Comparison of ENCODE assay signal across 21 cellular contexts in the genomic region with DNA sequence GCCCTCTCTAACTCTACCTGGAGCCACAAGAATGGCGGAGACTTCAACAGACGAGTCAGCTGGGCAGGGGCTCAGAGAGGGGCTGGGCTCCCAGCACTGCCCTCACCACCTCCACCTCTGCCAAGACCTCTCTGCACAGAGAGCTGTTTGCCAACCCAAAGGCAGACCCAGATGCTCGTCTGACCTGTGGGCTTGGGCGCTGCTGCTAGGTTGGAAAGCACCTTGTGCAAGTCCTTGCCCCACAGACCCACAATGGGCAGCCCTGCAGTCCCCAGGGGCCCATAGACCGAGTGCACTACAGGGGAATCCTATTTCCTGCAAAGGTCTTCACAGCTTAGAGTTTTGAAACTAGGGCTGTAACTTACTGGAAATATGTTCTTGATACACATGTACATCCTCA. TPM values are rescaled to one million over a fixed set of nuclear protein-coding genes. Genes with fewer than 3 reads are reported as not detected.
DNase-seq lines count a peak whose midpoint lies in the region; ATAC-seq and TF ChIP-seq lines count a peak whose summit lies in the region.
"Had no signal": no experiment of that assay in that cellular context is flagged by ENCODE, and none has a peak within 500 bp of the region (broad histone marks: within the 10 kb centered on the region; RNA-seq: fewer than 3 reads in every experiment).

No MANE protein-coding gene starts in this region.

- peaks cover 14% of the 10 kb centered on the region for H3K79me2 ChIP-seq in trophoblast cell (ENCODE audit: control insufficient read depth, insufficient read depth, low read length, poor library complexity)

- H3K27me3 ChIP-seq in trophoblast cell (ENCODE audit: insufficient read depth, low read length): no peaks in the 10 kb centered on the region
- H3K27me3 ChIP-seq: BLaER1 treated with 17β-estradiol and CSF1 and Interleukin-3, amounts not matched to agents 10 nM and 100 nM had no signal

- H3K4me1 Mint-ChIP-seq in activated T-helper 17 cell treated with anti-CD3 and anti-CD28 coated beads, Interleukin-2, amount 50 U/mL, for 72 hours: peaks cover 9% of the 10 kb centered on the region

- H3K18ac ChIP-seq in trophoblast cell (ENCODE audit: low read length): peak overlapping the region; percentile 49

- no peak overlapping the region for H2BK5ac ChIP-seq in trophoblast cell (ENCODE audit: low read depth, low read length, poor library complexity)

- TF ChIP-seq CTCF in C4-2B (conservative IDR thresholded peaks at IDR 0.05): no peak

- peak overlapping the region; percentile 19; the same call in 1 of the 2 replicates for H3K27ac ChIP-seq in C4-2B
- H3K27ac ChIP-seq in trophoblast cell (ENCODE audit: low read depth, low read length): peak overlapping the region; percentile 85
- H3K27ac ChIP-seq: BLaER1 treated with 17β-estradiol and CSF1 and Interleukin-3, amounts not matched to agents 10 nM and 100 nM had no signal

- H2AFZ ChIP-seq in trophoblast cell (ENCODE audit: insufficient read depth, low read length, poor library complexity): no peak overlapping the region

- no peaks in the 10 kb centered on the region for H3K27me3 Mint-ChIP-seq in activated T-helper 17 cell treated with anti-CD3 and anti-CD28 coated beads, Interleukin-2, amount 50 U/mL, for 72 hours

- H3K36me3 Mint-ChIP-seq in activated T-helper 17 cell treated with anti-CD3 and anti-CD28 coated beads, Interleukin-2, amount 50 U/mL, for 72 hours (ENCODE audit: low read depth): peaks cover 29% of the 10 kb centered on the region

- WGBS in trophoblast cell (ENCODE audit: extremely low coverage, insufficient coverage, insufficient read length): no CpG with 5 or more reads among the region's 5 CpGs

- H3K9ac ChIP-seq in trophoblast cell (ENCODE audit: low read length): peak overlapping the region; percentile 28
- H3K9ac ChIP-seq: BLaER1 treated with 17β-estradiol and CSF1 and Interleukin-3, amounts not matched to agents 10 nM and 100 nM had no signal

- H2BK120ac ChIP-seq in trophoblast cell (ENCODE audit: insufficient read depth, low read length, poor library complexity): no peak overlapping the region

- H3K4me1 ChIP-seq in trophoblast cell (ENCODE audit: control insufficient read depth in 1 of 2, insufficient read depth in 2 of 2, low read length in 2 of 2): peaks cover 44 to 47% of the 10 kb centered on the region in 2 experiments

- peak; percentile 52 for ATAC-seq in GM21529 (IDR thresholded peaks at IDR 0.05; ENCODE audit: unreplicated experiment)
- no peak for ATAC-seq in activated T-helper 17 cell treated with anti-CD3 and anti-CD28 coated beads, Interleukin-2, amount 50 U/mL, for 72 hours (replicated peaks)
- no peak for ATAC-seq in HG02623 (IDR thresholded peaks at IDR 0.05; ENCODE audit: unreplicated experiment)

- H3K23ac ChIP-seq in trophoblast cell (ENCODE audit: low read length): no peak overlapping the region

- H4K8ac ChIP-seq in trophoblast cell (ENCODE audit: low read depth, low read length): peak overlapping the region; percentile 6

- peak overlapping the region; percentile 44 for H3K27ac Mint-ChIP-seq in activated T-helper 17 cell treated with anti-CD3 and anti-CD28 coated beads, Interleukin-2, amount 50 U/mL, for 72 hours

- H3K4me3 ChIP-seq in trophoblast cell (ENCODE audit: low read depth, low read length): no peak overlapping the region
- H3K4me3 ChIP-seq: BLaER1 treated with 17β-estradiol and CSF1 and Interleukin-3, amounts not matched to agents 10 nM and 100 nM had no signal

- peaks cover 29% of the 10 kb centered on the region for H3K79me1 ChIP-seq in trophoblast cell (ENCODE audit: low read length)

- H2AK5ac ChIP-seq in trophoblast cell (ENCODE audit: low read length): no peak overlapping the region

- H3K36me3 ChIP-seq in trophoblast cell (ENCODE audit: control insufficient read depth in 1 of 2, insufficient read depth in 2 of 2, low read length in 2 of 2): peaks cover 29 to 37% of the 10 kb centered on the region in 2 experiments

- H3K4me3 Mint-ChIP-seq in activated T-helper 17 cell treated with anti-CD3 and anti-CD28 coated beads, Interleukin-2, amount 50 U/mL, for 72 hours: no peak overlapping the region

- no peak for DNase-seq in trophoblast cell
- DNase-seq in EL: no peak
- no peak for DNase-seq in NOMO-1 treated with DMSO at 0.1 percent for 48 hours (lab: John Stamatoyannopoulos, UW; ENCODE audit: unreplicated experiment)
- DNase-seq in amygdala (lab: John Stamatoyannopoulos, UW): no peak
- DNase-seq: DND-41, GF-D8, H7, IMR-90, Karpas-422, NCI-H1105, NCI-H1694 treated with DMSO at 0.1 percent for 48 hours, NCI-H2107, NCI-H226, NCI-H524 treated with DMSO at 0.1 percent for 48 hours, SIG-M5 had no signal

- peak overlapping the region; percentile 13 for H3K4ac ChIP-seq in trophoblast cell (ENCODE audit: low read depth, low read length)

- peak overlapping the region; percentile 3 for H3K14ac ChIP-seq in trophoblast cell (ENCODE audit: low read length)

- H3K9me3 ChIP-seq in trophoblast cell (ENCODE audit: insufficient read depth, low read depth, low read length): peaks cover 6% of the 10 kb centered on the region

- no peak overlapping the region for H4K12ac ChIP-seq in trophoblast cell (ENCODE audit: low read depth, low read length)

- H2BK12ac ChIP-seq in trophoblast cell (ENCODE audit: low read length): peak overlapping the region; percentile 12

- H4K91ac ChIP-seq in trophoblast cell (ENCODE audit: low read depth, low read length): peak overlapping the region; percentile 23

- no peak overlapping the region for H3K4me2 ChIP-seq in trophoblast cell (ENCODE audit: low read length)

- no peaks in the 10 kb centered on the region for H3K9me3 Mint-ChIP-seq in activated T-helper 17 cell treated with anti-CD3 and anti-CD28 coated beads, Interleukin-2, amount 50 U/mL, for 72 hours

RNA-seq across cellular contexts. Expression of gene ACKR3, which starts 13.3 kb away (rescaled TPM):
- total RNA-seq in activated T-helper 17 cell treated with anti-CD3 and anti-CD28 coated beads, Interleukin-2, amount 50 U/mL, for 72 hours: 1 to 10 TPM in 1 of 2 donors, under 1 TPM in 1; 0.86 to 1.7 TPM
- polyA plus RNA-seq in trophoblast cell (2013): 301 and 313 TPM in 2 replicates
- total RNA-seq: HT1080, IMR-90 had no signal
- polyA plus RNA-seq: IMR-90 had no signal
